In the genomic region with DNA sequence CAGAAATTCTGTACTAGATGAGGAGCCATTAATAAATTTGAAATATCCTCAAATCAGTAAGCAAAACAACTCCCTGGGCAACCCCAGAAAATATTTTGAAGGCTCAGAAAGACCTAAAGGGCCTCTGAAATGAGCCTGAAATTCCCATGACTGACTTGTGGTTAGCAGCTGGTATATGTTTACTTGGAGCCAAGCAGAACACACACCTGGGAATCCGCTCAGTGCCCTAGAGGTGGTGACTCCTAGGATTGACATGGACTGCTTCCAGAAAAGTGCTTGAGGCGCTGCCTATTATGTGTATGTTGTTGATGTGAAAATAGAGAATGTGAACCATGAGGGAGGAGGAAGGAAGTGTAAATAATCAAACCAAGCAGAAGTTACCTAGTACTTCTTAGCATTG, we compare ENCODE assay signal across 11 cellular contexts. TPM values are rescaled to one million over a fixed set of nuclear protein-coding genes. Genes with fewer than 3 reads are reported as not detected.
DNase-seq lines count a peak whose midpoint lies in the region; ATAC-seq lines count a peak whose summit lies in the region.
"Had no signal": no experiment of that assay in that cellular context is flagged by ENCODE, and none has a peak within 500 bp of the region (broad histone marks: within the 10 kb centered on the region; RNA-seq: fewer than 3 reads in every experiment).

No MANE protein-coding gene starts in this region.

- no peak overlapping the region for H2BK5ac ChIP-seq in mesenchymal stem cell (ENCODE audit: low read depth, low read length, poor library complexity, severe bottlenecking)

- H3K4me3 ChIP-seq in SJSA1 (no peak overlapping the region), mesenchymal stem cell (ENCODE audit: insufficient read depth in 1 of 2, low read depth in 1 of 2, low read length in 2 of 2) (no peak overlapping the region)
- H3K4me3 ChIP-seq: skin epidermis had no signal

- WGBS in mesenchymal stem cell: 85% methylated on average over 2 of the region's 2 CpGs

- peaks cover 62% of the 10 kb centered on the region for H3K4me1 ChIP-seq in SJSA1 (replicated peaks)
- peaks cover 7% of the 10 kb centered on the region for H3K4me1 ChIP-seq in mesenchymal stem cell (ENCODE audit: control insufficient read depth, insufficient read depth, low read depth, low read length)

- no peak overlapping the region for H2AK5ac ChIP-seq in mesenchymal stem cell (ENCODE audit: low read length, severe bottlenecking)

- H2AFZ ChIP-seq in mesenchymal stem cell (ENCODE audit: low read depth, low read length): no peak overlapping the region

- no peak overlapping the region for H3K4ac ChIP-seq in mesenchymal stem cell (ENCODE audit: low read depth in 1 of 2, low read length in 2 of 2)

- H3K4me2 ChIP-seq in mesenchymal stem cell (ENCODE audit: low read length, poor library complexity, severe bottlenecking): no peak overlapping the region

- H3K9ac ChIP-seq in mesenchymal stem cell (ENCODE audit: low read length): no peak overlapping the region

- H3K27me3 ChIP-seq in SJSA1 (replicated peaks): no peaks in the 10 kb centered on the region; the same call in 1 of the 2 replicates
- no peaks in the 10 kb centered on the region for H3K27me3 ChIP-seq in mesenchymal stem cell (ENCODE audit: control insufficient read depth in 1 of 2, insufficient read depth in 1 of 2, low read length in 2 of 2)

- H3K36me3 ChIP-seq in SJSA1 (peaks cover 1% of the 10 kb centered on the region), mesenchymal stem cell (ENCODE audit: control insufficient read depth in 1 of 2, insufficient read depth in 2 of 2, low read depth in 1 of 2, low read length in 2 of 2) (no peaks in the 10 kb centered on the region)

- no peak overlapping the region for H4K8ac ChIP-seq in mesenchymal stem cell (ENCODE audit: low read length)

- H3K27ac ChIP-seq in SJSA1 (peak overlapping the region; percentile 63), mesenchymal stem cell (ENCODE audit: low read length, poor library complexity, severe bottlenecking) (no peak overlapping the region)
- H3K27ac ChIP-seq: skin epidermis had no signal

- H3K14ac ChIP-seq in mesenchymal stem cell (ENCODE audit: low read length in 2 of 2): no peak overlapping the region

- H3K9me3 ChIP-seq in SJSA1 (replicated peaks): no peaks in the 10 kb centered on the region
- no peaks in the 10 kb centered on the region for H3K9me3 ChIP-seq in mesenchymal stem cell (ENCODE audit: control insufficient read depth, low read length)

- no peaks in the 10 kb centered on the region for H3K79me1 ChIP-seq in mesenchymal stem cell (replicated peaks; ENCODE audit: low read length, poor library complexity, severe bottlenecking)

- H2BK15ac ChIP-seq in mesenchymal stem cell (ENCODE audit: low read depth, poor library complexity, severe bottlenecking): no peak overlapping the region

- H2BK120ac ChIP-seq in mesenchymal stem cell (ENCODE audit: low read depth, low read length): no peak overlapping the region

- H3K18ac ChIP-seq in mesenchymal stem cell (ENCODE audit: low read depth in 1 of 2, low read length in 2 of 2): no peak overlapping the region

- ATAC-seq in GM18907 (IDR thresholded peaks at IDR 0.05; ENCODE audit: unreplicated experiment): no peak

- H2BK12ac ChIP-seq in mesenchymal stem cell (ENCODE audit: low read length in 2 of 2): no peak overlapping the region

- peak; percentile 76 for DNase-seq in HPDE6-E6E7 (ENCODE audit: extremely low spot score)
- DNase-seq in NCI-H2171 (lab: John Stamatoyannopoulos, UW): peak; percentile 67
- peak; percentile 49 to 54 for DNase-seq in SJSA1 (ENCODE audit: low read depth in 1 of 2, low spot score in 2 of 2)
- peak; percentile 34 for DNase-seq in mesenchymal stem cell
- DNase-seq in stimulated activated naive CD4-positive, alpha-beta T cell treated with Interleukin-2 at 50 U/mL for 16 hours (lab: John Stamatoyannopoulos, UW): no peak
- DNase-seq in hypothalamus (lab: John Stamatoyannopoulos, UW): no peak
- no peak for DNase-seq in NCI-H82 (lab: John Stamatoyannopoulos, UW)
- DNase-seq: activated CD8-positive, alpha-beta memory T cell treated with anti-CD3 and anti-CD28 coated beads for 24 hours; CD4-positive, CD25-positive, alpha-beta regulatory T cell had no signal

- no peak overlapping the region for H4K91ac ChIP-seq in mesenchymal stem cell (ENCODE audit: low read length)

- no peak overlapping the region for H3K23ac ChIP-seq in mesenchymal stem cell (ENCODE audit: low read length in 2 of 2)

RNA-seq across cellular contexts. Expression of a gene that starts 14.7 kb away (rescaled TPM):
- total RNA-seq in SJSA1 (2014; rRNA removed; shearing (Covaris generic)): 39.2 and 57.6 TPM in 2 replicates
- 14.9 TPM for polyA plus RNA-seq in mesenchymal stem cell (2013, experiment 1 of 2)
- polyA plus RNA-seq in mesenchymal stem cell (2013, experiment 2 of 2): 17.0 TPM

Comparison
In these comparisons a context has a peak if more than half of its experiments do, and no peak if none do; other contexts are left out.
1. DNase-seq: peak in HPDE6-E6E7 (single experiment), NCI-H2171 (single experiment), SJSA1 (2 of 2) and mesenchymal stem cell (single experiment); none in stimulated activated naive CD4-positive, alpha-beta T cell treated with Interleukin-2 at 50 U/mL for 16 hours (single experiment), hypothalamus (0 of 51) and NCI-H82 (single experiment).